In the genomic region with DNA sequence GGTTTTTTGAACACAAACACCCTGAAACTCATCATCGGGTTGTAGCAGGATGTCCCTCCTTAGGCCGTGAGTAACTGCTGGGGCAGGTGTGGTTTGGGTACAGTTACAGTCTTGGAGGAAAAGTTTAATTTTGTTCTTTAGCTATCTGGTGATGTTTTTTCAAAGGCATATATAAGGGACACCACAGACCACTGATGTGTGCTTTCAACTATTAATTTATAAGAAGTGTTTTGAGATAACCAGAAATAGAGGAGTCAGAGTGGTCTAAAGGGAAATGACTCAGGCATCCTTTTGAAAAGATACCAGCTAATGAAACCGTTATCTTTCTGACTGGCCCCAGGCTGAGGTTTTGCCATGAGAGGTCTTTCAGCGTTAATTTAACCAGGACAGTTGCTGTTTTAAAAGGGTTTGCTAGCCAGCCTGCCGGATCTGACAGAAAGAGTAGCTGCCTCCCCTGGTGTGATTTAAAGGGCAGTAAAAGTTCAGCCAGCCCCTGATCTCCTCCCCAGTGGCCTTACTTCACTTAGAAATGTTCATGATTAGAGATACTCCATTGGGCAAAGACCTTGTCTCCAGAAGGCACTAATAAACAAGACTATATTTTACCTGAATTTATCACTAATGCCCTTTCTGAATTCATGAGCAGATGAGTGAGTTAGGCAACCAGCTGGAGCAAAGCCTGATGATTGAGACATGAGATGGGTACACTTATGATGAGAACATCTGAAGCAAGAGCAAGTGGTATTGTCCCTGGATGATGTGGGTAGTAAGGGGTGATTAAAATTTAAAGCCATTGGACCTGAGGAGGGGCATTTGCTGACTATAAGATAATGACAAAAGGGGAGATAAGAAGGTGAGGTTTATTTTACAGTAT, we compare ENCODE assay signal across 8 cellular contexts.
A peak's percentile ranks its signal among the peaks of the same experiment; 100 is the strongest.
DNase-seq lines count a peak whose midpoint lies in the region; ATAC-seq and TF ChIP-seq lines count a peak whose summit lies in the region.

No MANE protein-coding gene starts in this region.

- no peak overlapping the region for H3K4me3 ChIP-seq in BE2C (ENCODE audit: low read depth, low read length)

- DNase-seq in BE2C (peak; percentile 87), OCI-M2 (lab: John Stamatoyannopoulos, UW; ENCODE audit: unreplicated experiment) (peak; percentile 22), fibroblast of peridontal ligament (ENCODE audit: extremely low read depth) (peak; percentile 50), T-helper 17 cell (no peak), mucosa of gallbladder (ENCODE audit: low spot score) (no peak), NCI-H2081 treated with DMSO at 0.1 percent for 48 hours (lab: John Stamatoyannopoulos, UW) (no peak)
- DNase-seq in stimulated activated naive CD8-positive, alpha-beta T cell treated with anti-CD3 and anti-CD28 coated beads, Interleukin-15, amount 100 ng/mL, for 72 hours = peak; percentile 42 to 79

- H3K4me3 Mint-ChIP-seq in stimulated activated naive CD8-positive, alpha-beta T cell treated with anti-CD3 and anti-CD28 coated beads, Interleukin-15, amount 100 ng/mL, for 72 hours = peak overlapping the region; percentile 0 to 4
- no peak overlapping the region for H3K4me3 Mint-ChIP-seq in T-helper 17 cell

- H3K36me3 ChIP-seq in BE2C = no peaks in the 10 kb centered on the region

- peaks cover 24% of the 10 kb centered on the region for H3K4me1 ChIP-seq in BE2C

- peaks cover 2% of the 10 kb centered on the region for H3K36me3 Mint-ChIP-seq in T-helper 17 cell (ENCODE audit: low read depth)

- H3K27me3 ChIP-seq in BE2C = no peaks in the 10 kb centered on the region

- no peaks in the 10 kb centered on the region for H3K9me3 Mint-ChIP-seq in stimulated activated naive CD8-positive, alpha-beta T cell treated with anti-CD3 and anti-CD28 coated beads, Interleukin-15, amount 100 ng/mL, for 72 hours

- ATAC-seq in GM21381 (IDR thresholded peaks at IDR 0.05; ENCODE audit: unreplicated experiment) (peak; percentile 85), T-helper 17 cell (no peak)
- peak; percentile 92 for ATAC-seq in stimulated activated naive CD8-positive, alpha-beta T cell treated with anti-CD3 and anti-CD28 coated beads, Interleukin-15, amount 100 ng/mL, for 72 hours

- peaks cover 59% of the 10 kb centered on the region for H3K4me1 Mint-ChIP-seq in stimulated activated naive CD8-positive, alpha-beta T cell treated with anti-CD3 and anti-CD28 coated beads, Interleukin-15, amount 100 ng/mL, for 72 hours
- H3K4me1 Mint-ChIP-seq in T-helper 17 cell = peaks cover 13% of the 10 kb centered on the region

- H3K27me3 Mint-ChIP-seq in stimulated activated naive CD8-positive, alpha-beta T cell treated with anti-CD3 and anti-CD28 coated beads, Interleukin-15, amount 100 ng/mL, for 72 hours = no peaks in the 10 kb centered on the region
- H3K27me3 Mint-ChIP-seq in T-helper 17 cell = no peaks in the 10 kb centered on the region

- TF ChIP-seq CTCF in BE2C (IDR thresholded peaks at IDR 0.05; ENCODE audit: low read depth, low read length) = no peak

- H3K9me3 ChIP-seq in BE2C (no peaks in the 10 kb centered on the region), T-helper 17 cell (ENCODE audit: control insufficient read depth, low read length, poor library complexity, severe bottlenecking) (no peaks in the 10 kb centered on the region)

- peak overlapping the region; percentile 54 to 86 for H3K27ac Mint-ChIP-seq in stimulated activated naive CD8-positive, alpha-beta T cell treated with anti-CD3 and anti-CD28 coated beads, Interleukin-15, amount 100 ng/mL, for 72 hours
- no peak overlapping the region for H3K27ac Mint-ChIP-seq in T-helper 17 cell

Comparison
In these comparisons a context has a peak if more than half of its experiments do, and no peak if none do; other contexts are left out.
1. DNase-seq: peak in BE2C (single experiment), OCI-M2 (single experiment), fibroblast of peridontal ligament (single experiment) and stimulated activated naive CD8-positive, alpha-beta T cell treated with anti-CD3 and anti-CD28 coated beads, Interleukin-15, amount 100 ng/mL, for 72 hours (2 of 2); none in T-helper 17 cell (0 of 3), mucosa of gallbladder (single experiment) and NCI-H2081 treated with DMSO at 0.1 percent for 48 hours (single experiment).